Comparison of ENCODE assay signal across 8 cellular contexts in the genomic region with DNA sequence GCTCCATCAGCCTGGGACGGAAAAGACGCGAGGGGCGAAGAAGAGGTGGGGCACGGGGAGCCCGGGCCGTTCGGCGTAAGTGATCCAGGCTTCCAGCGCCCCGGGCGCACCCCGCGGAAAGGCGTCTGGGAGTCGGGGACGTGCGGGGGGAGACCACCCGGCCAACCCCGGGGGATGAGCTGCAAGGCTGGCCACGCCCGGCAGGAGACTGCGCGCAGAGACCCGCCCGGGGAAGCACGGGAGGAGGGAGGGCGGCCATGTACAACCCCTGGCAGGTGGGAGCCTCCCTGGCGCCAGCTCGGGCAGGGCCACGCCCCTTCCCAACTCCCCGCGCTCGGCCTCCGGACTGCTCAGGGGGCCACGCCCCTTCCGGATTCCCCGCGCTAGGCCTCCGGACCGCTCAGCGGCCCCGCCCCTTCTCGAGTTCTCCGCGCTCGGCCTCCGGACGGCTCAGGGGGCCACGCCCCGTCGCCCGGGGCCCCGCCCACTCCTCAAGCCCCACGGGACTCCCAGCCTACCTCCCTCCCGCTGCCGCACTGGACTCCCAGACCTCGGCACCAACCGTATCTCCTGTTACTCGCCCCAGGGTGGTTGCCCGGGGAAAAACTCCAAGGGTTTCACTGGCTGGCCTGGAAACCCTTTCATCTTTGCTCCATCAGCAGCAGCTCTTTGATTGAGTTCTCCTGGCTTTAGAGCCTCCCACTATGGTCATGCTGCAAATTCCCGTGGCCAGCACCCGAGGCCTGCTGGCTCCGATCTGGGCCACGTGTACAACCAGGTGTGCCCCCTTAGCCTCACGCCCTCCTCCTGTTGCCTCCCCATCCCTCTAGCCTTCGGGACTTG.
DNase-seq lines count a peak whose midpoint lies in the region; ATAC-seq lines count a peak whose summit lies in the region.

No MANE protein-coding gene starts in this region.

- peak overlapping the region; percentile 61 for H2BK5ac ChIP-seq in mesendoderm (ENCODE audit: low read length)

- H3K4me3 ChIP-seq in endocrine pancreas (ENCODE audit: control insufficient read depth, insufficient read depth, low read length), result peak overlapping the region; percentile 45
- peak overlapping the region; percentile 48 for H3K4me3 ChIP-seq in mesendoderm (ENCODE audit: low read length)

- DNase-seq in C1 segment of cervical spinal cord (lab: John Stamatoyannopoulos, UW), result peak in 12 of 14 donors; percentile 22 to 91 (median 66)
- DNase-seq in NCI-H774 (lab: John Stamatoyannopoulos, UW), result peak; percentile 97
- DNase-seq in activated CD8-positive, alpha-beta memory T cell treated with anti-CD3 and anti-CD28 coated beads, Interleukin-2, amount 50 U/mL, for 24 hours (ENCODE audit: extremely low read depth), result peak; percentile 58
- peak; percentile 98 for DNase-seq in mesendoderm
- DNase-seq in stimulated activated CD8-positive, alpha-beta memory T cell treated with anti-CD3 and anti-CD28 coated beads, Interleukin-12 subunit alpha, Interleukin-12 subunit beta, amount 100 ng/mL, for 24 hours (ENCODE audit: extremely low read depth), result peak; percentile 65

- no peak overlapping the region for H4K8ac ChIP-seq in mesendoderm (ENCODE audit: low read depth, low read length)

- no peaks in the 10 kb centered on the region for H3K4me1 ChIP-seq in endocrine pancreas (ENCODE audit: control insufficient read depth, insufficient read depth, low read length)
- peaks cover 4% of the 10 kb centered on the region for H3K4me1 ChIP-seq in mesendoderm (ENCODE audit: control insufficient read depth, low read depth, low read length)

- no peak overlapping the region for H4K5ac ChIP-seq in mesendoderm (ENCODE audit: low read length)

- peak overlapping the region; percentile 80 for H3K4me2 ChIP-seq in mesendoderm (ENCODE audit: low read length)

- no peak overlapping the region for H3K23ac ChIP-seq in mesendoderm (ENCODE audit: low read length)

- peak overlapping the region; percentile 85 for H3K56ac ChIP-seq in mesendoderm (ENCODE audit: low read length)

- peak overlapping the region; percentile 61 for H2BK120ac ChIP-seq in mesendoderm (ENCODE audit: low read depth, low read length)

- no peak overlapping the region for H2AK5ac ChIP-seq in mesendoderm (ENCODE audit: low read length)

- WGBS in mesendoderm (ENCODE audit: extremely low coverage, insufficient coverage, low lambda C conversion rate), result no CpG with 5 or more reads among the region's 67 CpGs

- peak overlapping the region; percentile 95 for H3K18ac ChIP-seq in mesendoderm (ENCODE audit: low read length)

- no peak overlapping the region for H2BK15ac ChIP-seq in mesendoderm (replicated peaks; ENCODE audit: low read depth)

- no peaks in the 10 kb centered on the region for H3K79me1 ChIP-seq in mesendoderm (ENCODE audit: low read length)

- H3K9me3 ChIP-seq in endocrine pancreas (ENCODE audit: control insufficient read depth, low read length), result no peaks in the 10 kb centered on the region

- H3K27me3 ChIP-seq in endocrine pancreas (ENCODE audit: control insufficient read depth, insufficient read depth, low read length) (no peaks in the 10 kb centered on the region), mesendoderm (ENCODE audit: insufficient read depth, low read length, poor library complexity) (no peaks in the 10 kb centered on the region)

- H3K27ac ChIP-seq in mesendoderm (ENCODE audit: low read depth, low read length), result peak overlapping the region; percentile 60

- H3K79me2 ChIP-seq in mesendoderm (ENCODE audit: control insufficient read depth, insufficient read depth, low read length), result no peaks in the 10 kb centered on the region

- H3K36me3 ChIP-seq in endocrine pancreas (ENCODE audit: control insufficient read depth, insufficient read depth, low read length) (no peaks in the 10 kb centered on the region), mesendoderm (ENCODE audit: control insufficient read depth, insufficient read depth, low read length) (no peaks in the 10 kb centered on the region)

- peak overlapping the region; percentile 83 for H3K4ac ChIP-seq in mesendoderm (ENCODE audit: low read depth, low read length)

- ATAC-seq in GM19397 (IDR thresholded peaks at IDR 0.05; ENCODE audit: unreplicated experiment), result peak; percentile 97
- ATAC-seq in HG03521 (IDR thresholded peaks at IDR 0.05; ENCODE audit: unreplicated experiment), result peak; percentile 97

- peak overlapping the region; percentile 36 for H3K9ac ChIP-seq in endocrine pancreas (ENCODE audit: control insufficient read depth, insufficient read depth, low read length)
- H3K9ac ChIP-seq in mesendoderm (ENCODE audit: low read length), result peak overlapping the region; percentile 79

Comparison
In these comparisons a context has a peak if more than half of its experiments do, and no peak if none do; other contexts are left out.
1. Peak in every context shown above with its lines: DNase-seq, ATAC-seq, H3K4me3 ChIP-seq and H3K27ac ChIP-seq.